In genomic region chr18:77130229-77131099, GRCh38 we compare ENCODE assay signal across 8 cellular contexts.
DNase-seq lines count a peak whose midpoint lies in the region; ATAC-seq lines count a peak whose summit lies in the region.

No MANE protein-coding gene starts in this region.

- peaks cover 35% of the 10 kb centered on the region for H3K36me3 Mint-ChIP-seq in T-helper 1 cell treated with Interleukin-12 subunit alpha and Interleukin-12 subunit beta and Interleukin-4 antibody, amounts not matched to agents 30 μg/mL and 1 μg/mL, for 36 hours (ENCODE audit: low read depth)

- H3K27me3 Mint-ChIP-seq in T-helper 1 cell treated with Interleukin-12 subunit alpha and Interleukin-12 subunit beta and Interleukin-4 antibody, amounts not matched to agents 30 μg/mL and 1 μg/mL, for 36 hours (ENCODE audit: low read depth), result no peaks in the 10 kb centered on the region

- H3K27ac ChIP-seq in iPS DF 6.9 (ENCODE audit: low read length), result no peak overlapping the region
- H3K27ac ChIP-seq in subcutaneous abdominal adipose tissue (ENCODE audit: low read depth, low read length), result peak overlapping the region; percentile 69

- peak overlapping the region in 4 of 5 donors; percentile 65 to 89 (median 75) for H3K9ac ChIP-seq in subcutaneous abdominal adipose tissue (ENCODE audit: low read length in 5 of 5)

- H3K4me1 Mint-ChIP-seq in T-helper 1 cell treated with Interleukin-12 subunit alpha and Interleukin-12 subunit beta and Interleukin-4 antibody, amounts not matched to agents 30 μg/mL and 1 μg/mL, for 36 hours (ENCODE audit: low read depth), result peaks cover 64% of the 10 kb centered on the region

- ATAC-seq in GM18517 (IDR thresholded peaks at IDR 0.05; ENCODE audit: unreplicated experiment), result no peak

- DNase-seq in T-helper 1 cell, result no peak
- DNase-seq in activated T-cell treated with anti-CD3 and anti-CD28 coated beads, Interleukin-2, amount 50 U/mL, for 48 hours, result peak; percentile 26 to 37
- DNase-seq in iPS DF 6.9 (ENCODE audit: low read depth, low spot score), result no peak
- DNase-seq in NCI-H2196 (lab: John Stamatoyannopoulos, UW; ENCODE audit: unreplicated experiment), result no peak
- no peak for DNase-seq in midbrain (lab: John Stamatoyannopoulos, UW)

- peak overlapping the region; percentile 95 for H3K27ac Mint-ChIP-seq in T-helper 1 cell treated with Interleukin-12 subunit alpha and Interleukin-12 subunit beta and Interleukin-4 antibody, amounts not matched to agents 30 μg/mL and 1 μg/mL, for 36 hours

- H3K4me3 ChIP-seq in iPS DF 6.9 (ENCODE audit: low read length) (peak overlapping the region; percentile 94; the same call in 1 of the 2 replicates), subcutaneous abdominal adipose tissue (ENCODE audit: low read depth in 1 of 5, low read length in 5 of 5) (peak overlapping the region in 4 of 5 donors; percentile 64 to 76 (median 70))

- H3K9me3 ChIP-seq in iPS DF 6.9 (ENCODE audit: control insufficient read depth, insufficient read depth, low read length) (no peaks in the 10 kb centered on the region), subcutaneous abdominal adipose tissue (ENCODE audit: control insufficient read depth in 5 of 5, low read length in 5 of 5) (no peaks in the 10 kb centered on the region)

- WGBS in iPS DF 6.9 (ENCODE audit: insufficient coverage, insufficient read length), result no CpG with 5 or more reads among the region's 27 CpGs

- H3K36me3 ChIP-seq in iPS DF 6.9 (ENCODE audit: control insufficient read depth, insufficient read depth, low read length) (no peaks in the 10 kb centered on the region), subcutaneous abdominal adipose tissue (ENCODE audit: control insufficient read depth in 5 of 5, insufficient read depth in 5 of 5, low read length in 5 of 5) (no peaks in the 10 kb centered on the region)

- H3K4me3 Mint-ChIP-seq in T-helper 1 cell treated with Interleukin-12 subunit alpha and Interleukin-12 subunit beta and Interleukin-4 antibody, amounts not matched to agents 30 μg/mL and 1 μg/mL, for 36 hours, result peak overlapping the region; percentile 97

- no peaks in the 10 kb centered on the region for H3K4me1 ChIP-seq in iPS DF 6.9 (ENCODE audit: control insufficient read depth, insufficient read depth, low read length)
- peaks cover 3 to 69% (median 55%) of the 10 kb centered on the region in 5 donors for H3K4me1 ChIP-seq in subcutaneous abdominal adipose tissue (ENCODE audit: control insufficient read depth in 5 of 5, insufficient read depth in 5 of 5, low read length in 5 of 5)

- no peaks in the 10 kb centered on the region for H3K9me3 Mint-ChIP-seq in T-helper 1 cell treated with Interleukin-12 subunit alpha and Interleukin-12 subunit beta and Interleukin-4 antibody, amounts not matched to agents 30 μg/mL and 1 μg/mL, for 36 hours

- peaks cover 3% of the 10 kb centered on the region; the same call in 1 of the 2 replicates for H3K27me3 ChIP-seq in iPS DF 6.9 (ENCODE audit: control insufficient read depth, insufficient read depth, low read length)
- H3K27me3 ChIP-seq in subcutaneous abdominal adipose tissue (ENCODE audit: control insufficient read depth in 5 of 5, insufficient read depth in 4 of 5, low read length in 5 of 5), result peaks cover 0 to 28% (median 0%) of the 10 kb centered on the region in 5 donors

Comparison
In these comparisons a context has a peak if more than half of its experiments do, and no peak if none do; other contexts are left out.
1. DNase-seq: peak in activated T-cell treated with anti-CD3 and anti-CD28 coated beads, Interleukin-2, amount 50 U/mL, for 48 hours (2 of 2); none in T-helper 1 cell (0 of 5), iPS DF 6.9 (single experiment), NCI-H2196 (single experiment) and midbrain (single experiment).